22 cellular contexts compared by ENCODE assay signal in genomic region chr17:31144427-31144826, GRCh38.
"Had no signal": no experiment of that assay in that cellular context is flagged by ENCODE, and none has a peak within 500 bp of the region (broad histone marks: within the 10 kb centered on the region; RNA-seq: fewer than 3 reads in every experiment).

No MANE protein-coding gene starts in this region.

- DNase-seq: activated CD4-positive, alpha-beta T cell treated with anti-CD3 and anti-CD28 coated beads for 1 hour; activated CD4-positive, alpha-beta T cell treated with anti-CD3 and anti-CD28 coated beads, Interleukin-2, amount 50 U/mL, for 1 hour; activated CD8-positive, alpha-beta T cell treated with anti-CD3 and anti-CD28 coated beads, Interleukin-2, amount 10 ng/mL, durations not matched to agents 7 days and 5 days; activated naive CD4-positive, alpha-beta T cell; activated naive CD8-positive, alpha-beta T cell treated with anti-CD3 and anti-CD28 coated beads for 36 hours; activated T-cell treated with anti-CD3 and anti-CD28 coated beads, Interleukin-2, amount 50 U/mL, for 24 hours; dorsolateral prefrontal cortex; heart left ventricle; occipital lobe; small intestine; stimulated activated CD4-positive, alpha-beta T cell treated with anti-CD3 and anti-CD28 coated beads, Interleukin-15, amount 100 ng/mL, for 24 hours; stimulated activated CD8-positive, alpha-beta memory T cell treated with anti-CD3 and anti-CD28 coated beads, Interleukin-4, amount 100 ng/mL, for 48 hours; stimulated activated naive B cell treated with anti-CD40 and anti-IgM and Interleukin-4, amounts not matched to agents 10 μg/mL and 1 μg/mL and 100 μg/mL, for 72 hours; T-cell; transverse colon; WERI-Rb-1 had no signal

- H3K9me3 Mint-ChIP-seq: activated naive CD8-positive, alpha-beta T cell treated with anti-CD3 and anti-CD28 coated beads for 36 hours; activated T-cell treated with anti-CD3 and anti-CD28 coated beads, Interleukin-2, amount 50 U/mL, for 24 hours; activated T-helper 17 cell treated with anti-CD3 and anti-CD28 coated beads, Interleukin-2, amount 50 U/mL, for 72 hours; central memory CD8-positive, alpha-beta T cell; nephron; stimulated activated naive B cell treated with anti-CD40 and anti-IgM and Interleukin-4, amounts not matched to agents 10 μg/mL and 1 μg/mL and 100 μg/mL, for 72 hours; T-cell had no signal

- H3K27me3 ChIP-seq: breast epithelium, dorsolateral prefrontal cortex, heart left ventricle, transverse colon had no signal

- ATAC-seq: activated CD8-positive, alpha-beta T cell treated with anti-CD3 and anti-CD28 coated beads, Interleukin-2, amount 10 ng/mL, durations not matched to agents 7 days and 5 days; activated T-helper 17 cell treated with anti-CD3 and anti-CD28 coated beads, Interleukin-2, amount 50 U/mL, for 72 hours; heart left ventricle; sciatic nerve; stimulated activated naive B cell treated with anti-CD40 and anti-IgM and Interleukin-4, amounts not matched to agents 10 μg/mL and 1 μg/mL and 100 μg/mL, for 72 hours; T-cell had no signal

- H3K4me1 ChIP-seq: breast epithelium, transverse colon had no signal

- H3K4me3 ChIP-seq: breast epithelium, dorsolateral prefrontal cortex, heart left ventricle, transverse colon had no signal

- H3K36me3 ChIP-seq: breast epithelium, transverse colon, WERI-Rb-1 had no signal

- H3K27me3 Mint-ChIP-seq: activated naive CD8-positive, alpha-beta T cell treated with anti-CD3 and anti-CD28 coated beads for 36 hours; activated T-cell treated with anti-CD3 and anti-CD28 coated beads, Interleukin-2, amount 50 U/mL, for 24 hours; activated T-helper 17 cell treated with anti-CD3 and anti-CD28 coated beads, Interleukin-2, amount 50 U/mL, for 72 hours; central memory CD8-positive, alpha-beta T cell; stimulated activated naive B cell treated with anti-CD40 and anti-IgM and Interleukin-4, amounts not matched to agents 10 μg/mL and 1 μg/mL and 100 μg/mL, for 72 hours; T-cell had no signal

- H3K27ac ChIP-seq: breast epithelium, dorsolateral prefrontal cortex, epithelial cell of prostate, heart left ventricle, transverse colon, WERI-Rb-1 had no signal

- H3K4me3 Mint-ChIP-seq: activated CD8-positive, alpha-beta T cell treated with anti-CD3 and anti-CD28 coated beads, Interleukin-2, amount 10 ng/mL, durations not matched to agents 7 days and 5 days; activated naive CD8-positive, alpha-beta T cell treated with anti-CD3 and anti-CD28 coated beads for 36 hours; activated T-cell treated with anti-CD3 and anti-CD28 coated beads, Interleukin-2, amount 50 U/mL, for 24 hours; activated T-helper 17 cell treated with anti-CD3 and anti-CD28 coated beads, Interleukin-2, amount 50 U/mL, for 72 hours; central memory CD8-positive, alpha-beta T cell; nephron; stimulated activated naive B cell treated with anti-CD40 and anti-IgM and Interleukin-4, amounts not matched to agents 10 μg/mL and 1 μg/mL and 100 μg/mL, for 72 hours; T-cell had no signal

- H3K27ac Mint-ChIP-seq: activated CD8-positive, alpha-beta T cell treated with anti-CD3 and anti-CD28 coated beads, Interleukin-2, amount 10 ng/mL, durations not matched to agents 7 days and 5 days; activated naive CD8-positive, alpha-beta T cell treated with anti-CD3 and anti-CD28 coated beads for 36 hours; activated T-cell treated with anti-CD3 and anti-CD28 coated beads, Interleukin-2, amount 50 U/mL, for 24 hours; activated T-helper 17 cell treated with anti-CD3 and anti-CD28 coated beads, Interleukin-2, amount 50 U/mL, for 72 hours; nephron; stimulated activated naive B cell treated with anti-CD40 and anti-IgM and Interleukin-4, amounts not matched to agents 10 μg/mL and 1 μg/mL and 100 μg/mL, for 72 hours; T-cell had no signal

- H3K4me1 Mint-ChIP-seq: activated naive CD8-positive, alpha-beta T cell treated with anti-CD3 and anti-CD28 coated beads for 36 hours; activated T-helper 17 cell treated with anti-CD3 and anti-CD28 coated beads, Interleukin-2, amount 50 U/mL, for 72 hours; central memory CD8-positive, alpha-beta T cell; stimulated activated naive B cell treated with anti-CD40 and anti-IgM and Interleukin-4, amounts not matched to agents 10 μg/mL and 1 μg/mL and 100 μg/mL, for 72 hours; T-cell had no signal

- H3K9me3 ChIP-seq: breast epithelium, heart left ventricle, transverse colon had no signal
